23 cellular contexts compared by ENCODE assay signal in genomic region chr10:31528834-31529233, GRCh38.
"Had no signal": no experiment of that assay in that cellular context is flagged by ENCODE, and none has a peak within 500 bp of the region (broad histone marks: within the 10 kb centered on the region; RNA-seq: fewer than 3 reads in every experiment).

No MANE protein-coding gene starts in this region.

- H3K4me3 ChIP-seq: cardiac muscle cell, Peyer's patch, SJSA1 had no signal

- ATAC-seq: activated CD4-positive, CD25-positive, alpha-beta regulatory T cell treated with anti-CD3 and anti-CD28 coated beads, Interleukin-2, amount 50 U/mL, for 24 hours; activated CD8-positive, alpha-beta T cell treated with anti-CD3 and anti-CD28 coated beads for 36 hours; activated T-cell treated with anti-CD3 and anti-CD28 coated beads, Interleukin-2, amount 50 U/mL, for 72 hours; SK-N-SH treated with all-trans-retinoic acid at 6 μM for 48 hours had no signal

- H3K9me3 ChIP-seq: Peyer's patch, SJSA1 had no signal

- H3K27me3 ChIP-seq: brain microvascular endothelial cell, cardiac muscle cell, Peyer's patch, SJSA1 had no signal

- H3K36me3 ChIP-seq: brain microvascular endothelial cell, Peyer's patch had no signal

- H3K4me1 ChIP-seq: Peyer's patch had no signal

- DNase-seq: activated CD4-positive, alpha-beta T cell treated with anti-CD3 and anti-CD28 coated beads for 4 hours; activated CD8-positive, alpha-beta memory T cell treated with anti-CD3 and anti-CD28 coated beads, Interleukin-2, amount 50 U/mL, for 4 hours; activated CD8-positive, alpha-beta T cell treated with anti-CD3 and anti-CD28 coated beads for 36 hours; activated gamma-delta T cell treated with Interleukin-2 at 50 U/mL for 16 hours; activated naive CD4-positive, alpha-beta T cell treated with anti-CD3 and anti-CD28 coated beads, Interleukin-2, amount 50 U/mL, for 16 hours; activated T-cell treated with anti-CD3 and anti-CD28 coated beads, Interleukin-2, amount 50 U/mL, for 72 hours; brain microvascular endothelial cell; Karpas-422; MM.1S; NCI-H1105; NCI-H1436 treated with DMSO at 0.1 percent for 48 hours; NCI-H187 treated with DMSO at 0.1 percent for 48 hours; NCI-H2081 treated with DMSO at 0.1 percent for 48 hours; NCI-H446; NCI-H524; Peyer's patch; Right ventricle myocardium superior; SW 1271 had no signal

- H3K27ac ChIP-seq: brain microvascular endothelial cell, cardiac muscle cell, Peyer's patch, RWPE1, SJSA1 had no signal
